Comparison of ENCODE assay signal across 14 cellular contexts in genomic region chr17:61536417-61536955, GRCh38. TPM values are rescaled to one million over a fixed set of nuclear protein-coding genes. Genes with fewer than 3 reads are reported as not detected.
A peak's percentile ranks its signal among the peaks of the same experiment; 100 is the strongest.
DNase-seq lines count a peak whose midpoint lies in the region; ATAC-seq, FAIRE-seq and TF ChIP-seq lines count a peak whose summit lies in the region.
"Had no signal": no experiment of that assay in that cellular context is flagged by ENCODE, and none has a peak within 500 bp of the region (broad histone marks: within the 10 kb centered on the region; RNA-seq: fewer than 3 reads in every experiment).

No MANE protein-coding gene starts in this region.

- no peak for TF ChIP-seq POLR2A in gastrocnemius medialis (IDR thresholded peaks at IDR 0.05)

- no peaks in the 10 kb centered on the region for H3K9me3 ChIP-seq in CD4-positive, alpha-beta memory T cell (ENCODE audit: control insufficient read depth in 1 of 2, low read length in 2 of 2)
- H3K9me3 ChIP-seq in astrocyte (ENCODE audit: insufficient read depth, low read depth, low read length) (no peaks in the 10 kb centered on the region), gastrocnemius medialis (no peaks in the 10 kb centered on the region)

- peaks cover 2 to 14% (median 5%) of the 10 kb centered on the region in 8 donors for H3K9me3 Mint-ChIP-seq in CD4-positive, alpha-beta memory T cell
- H3K9me3 Mint-ChIP-seq in HFFc6 (peaks cover 15% of the 10 kb centered on the region), astrocyte (ENCODE audit: unreplicated experiment) (peaks cover 14% of the 10 kb centered on the region), memory B cell (peaks cover 7% of the 10 kb centered on the region)
- H3K9me3 Mint-ChIP-seq: activated naive CD4-positive, alpha-beta T cell treated with anti-CD3 and anti-CD28 coated beads, Interleukin-2, amount 10 ng/mL, durations not matched to agents 7 days and 5 days had no signal

- ATAC-seq in memory B cell (ENCODE audit: low read depth) (no peak), HG03457 (IDR thresholded peaks at IDR 0.05; ENCODE audit: unreplicated experiment) (no peak), gastrocnemius medialis (no peak)

- TF ChIP-seq CTCF in HFFc6 (IDR thresholded peaks at IDR 0.05) = no peak
- no peak for TF ChIP-seq CTCF in astrocyte (IDR thresholded peaks at IDR 0.05; ENCODE audit: insufficient read depth, low read depth, low read length)
- TF ChIP-seq CTCF in gastrocnemius medialis (IDR thresholded peaks at IDR 0.05 in 4 of 5, conservative IDR thresholded peaks at IDR 0.05 in 1 of 5) = no peak
- no peak for TF ChIP-seq CTCF in GM10266 (IDR thresholded peaks at IDR 0.05; ENCODE audit: control insufficient read depth, insufficient read depth, low read depth, missing control alignments)

- intact Hi-C loops in CD4-positive, alpha-beta memory T cell (cut with micrococcal nuclease) = no loop called here
- intact Hi-C loops in gastrocnemius medialis (cut with DNase I; ENCODE audit: low total_unique reads) = no loop called here

- no peak overlapping the region for H3K27ac ChIP-seq in CD4-positive, alpha-beta memory T cell (ENCODE audit: low read depth, low read length)
- H3K27ac ChIP-seq in astrocyte (ENCODE audit: low read depth, low read length) (no peak overlapping the region), gastrocnemius medialis (no peak overlapping the region)
- H3K27ac ChIP-seq: epithelial cell of prostate, stomach had no signal

- no peak overlapping the region for H3K4me3 ChIP-seq in CD4-positive, alpha-beta memory T cell (ENCODE audit: low read length in 2 of 2)
- H3K4me3 ChIP-seq in astrocyte (ENCODE audit: insufficient read depth, low read depth, low read length) (no peak overlapping the region), gastrocnemius medialis (no peak overlapping the region)
- H3K4me3 ChIP-seq: stomach had no signal

- peaks cover 4% of the 10 kb centered on the region for H3K4me1 ChIP-seq in CD4-positive, alpha-beta memory T cell (ENCODE audit: insufficient read depth, low read length)
- no peaks in the 10 kb centered on the region for H3K4me1 ChIP-seq in astrocyte (ENCODE audit: insufficient read depth, low read length)
- no peaks in the 10 kb centered on the region for H3K4me1 ChIP-seq in gastrocnemius medialis
- H3K4me1 ChIP-seq: stomach had no signal

- H3K27me3 Mint-ChIP-seq in CD4-positive, alpha-beta memory T cell = peaks cover 6 to 10% of the 10 kb centered on the region in 2 donors
- H3K27me3 Mint-ChIP-seq in HFFc6 (ENCODE audit: insufficient read depth) (peaks cover 2% of the 10 kb centered on the region; the same call in 1 of the 2 replicates), astrocyte (ENCODE audit: low read depth, unreplicated experiment) (no peaks in the 10 kb centered on the region), memory B cell (peaks cover 4% of the 10 kb centered on the region)
- H3K27me3 Mint-ChIP-seq: activated naive CD4-positive, alpha-beta T cell treated with anti-CD3 and anti-CD28 coated beads, Interleukin-2, amount 10 ng/mL, durations not matched to agents 7 days and 5 days had no signal

- H3K4me1 Mint-ChIP-seq in CD4-positive, alpha-beta memory T cell = peaks cover 0 to 4% (median 0%) of the 10 kb centered on the region in 4 donors
- peaks cover 5% of the 10 kb centered on the region; the same call in 1 of the 2 replicates for H3K4me1 Mint-ChIP-seq in HFFc6 (ENCODE audit: low read depth)
- H3K4me1 Mint-ChIP-seq in astrocyte (ENCODE audit: low read depth, unreplicated experiment) = no peaks in the 10 kb centered on the region
- peaks cover 8% of the 10 kb centered on the region for H3K4me1 Mint-ChIP-seq in memory B cell

- peak overlapping the region in 1 of 7 donors; percentile 32 for H3K27ac Mint-ChIP-seq in CD4-positive, alpha-beta memory T cell
- H3K27ac Mint-ChIP-seq in HFFc6 (no peak overlapping the region), astrocyte (ENCODE audit: unreplicated experiment) (no peak overlapping the region), memory B cell (no peak overlapping the region)
- H3K27ac Mint-ChIP-seq: activated naive CD4-positive, alpha-beta T cell treated with anti-CD3 and anti-CD28 coated beads, Interleukin-2, amount 10 ng/mL, durations not matched to agents 7 days and 5 days; T-helper 1 cell treated with Interleukin-12 subunit alpha and Interleukin-12 subunit beta and Interleukin-4 antibody, amounts not matched to agents 30 μg/mL and 1 μg/mL, for 36 hours had no signal

- in situ Hi-C loops in gastrocnemius medialis (cut with MboI; ENCODE audit: low sequenced_read_pairs in 4 of 4) = no loop called here

- POLR2A ChIA-PET in CD4-positive, alpha-beta memory T cell (lab: Charles Lee; ENCODE audit: partially characterized antibody) = no interaction called here

- peak overlapping the region in 7 of 8 donors; percentile 4 to 69 (median 53) for H3K4me3 Mint-ChIP-seq in CD4-positive, alpha-beta memory T cell
- H3K4me3 Mint-ChIP-seq in HFFc6 (peak overlapping the region; percentile 81), astrocyte (ENCODE audit: unreplicated experiment) (no peak overlapping the region), memory B cell (peak overlapping the region; percentile 50)
- H3K4me3 Mint-ChIP-seq: activated naive CD4-positive, alpha-beta T cell treated with anti-CD3 and anti-CD28 coated beads, Interleukin-2, amount 10 ng/mL, durations not matched to agents 7 days and 5 days; T-helper 1 cell treated with Interleukin-12 subunit alpha and Interleukin-12 subunit beta and Interleukin-4 antibody, amounts not matched to agents 30 μg/mL and 1 μg/mL, for 36 hours had no signal

- no peaks in the 10 kb centered on the region for H3K36me3 Mint-ChIP-seq in CD4-positive, alpha-beta memory T cell
- peaks cover 6% of the 10 kb centered on the region for H3K36me3 Mint-ChIP-seq in HFFc6 (ENCODE audit: low read depth)
- H3K36me3 Mint-ChIP-seq in astrocyte (ENCODE audit: low read depth, unreplicated experiment) = no peaks in the 10 kb centered on the region
- no peaks in the 10 kb centered on the region for H3K36me3 Mint-ChIP-seq in memory B cell
- H3K36me3 Mint-ChIP-seq: activated naive CD4-positive, alpha-beta T cell treated with anti-CD3 and anti-CD28 coated beads, Interleukin-2, amount 10 ng/mL, durations not matched to agents 7 days and 5 days had no signal

- no peak for FAIRE-seq in astrocyte (lab: Jason Lieb, UNC)

- no peaks in the 10 kb centered on the region for H3K79me2 ChIP-seq in astrocyte (ENCODE audit: insufficient read depth, low read length)

- peak overlapping the region; percentile 48 for H3K4me2 ChIP-seq in astrocyte (ENCODE audit: low read length)

- no peaks in the 10 kb centered on the region for H3K27me3 ChIP-seq in CD4-positive, alpha-beta memory T cell (ENCODE audit: insufficient read depth, low read length)
- H3K27me3 ChIP-seq in astrocyte (ENCODE audit: insufficient read depth, low read length) (no peaks in the 10 kb centered on the region), gastrocnemius medialis (no peaks in the 10 kb centered on the region)
- H3K27me3 ChIP-seq: stomach had no signal

- no peak overlapping the region for H3K9ac ChIP-seq in astrocyte (ENCODE audit: low read length)

- CTCF ChIA-PET in CD4-positive, alpha-beta memory T cell (lab: Charles Lee; ENCODE audit: partially characterized antibody) = no interaction called here

- DNase-seq in CD4-positive, alpha-beta memory T cell = no peak
- DNase-seq in HFFc6 (no peak), astrocyte (ENCODE audit: low read depth) (no peak), memory B cell (ENCODE audit: low spot score in 2 of 2) (no peak), gastrocnemius medialis (no peak), GM10266 (ENCODE audit: extremely low spot score) (no peak), HUDEP-2 (lab: John Stamatoyannopoulos, UW; ENCODE audit: unreplicated experiment in 76 of 76) (no peak)
- DNase-seq: activated naive CD4-positive, alpha-beta T cell treated with anti-CD3 and anti-CD28 coated beads, Interleukin-2, amount 10 ng/mL, durations not matched to agents 7 days and 5 days; NCI-H2171 treated with DMSO at 0.1 percent for 48 hours; stomach had no signal

- no peaks in the 10 kb centered on the region for H4K20me1 ChIP-seq in astrocyte (ENCODE audit: insufficient read depth, low read length)

- H3K36me3 ChIP-seq in CD4-positive, alpha-beta memory T cell (ENCODE audit: insufficient read depth, low read length) = no peaks in the 10 kb centered on the region
- H3K36me3 ChIP-seq in astrocyte (ENCODE audit: insufficient read depth, low read length) = no peaks in the 10 kb centered on the region
- H3K36me3 ChIP-seq in gastrocnemius medialis = no peaks in the 10 kb centered on the region
- H3K36me3 ChIP-seq: stomach had no signal

- no peak overlapping the region for H2AFZ ChIP-seq in astrocyte (ENCODE audit: low read depth, low read length)

RNA-seq across cellular contexts. Expression of gene NACA2, which starts 54.5 kb away (rescaled TPM):
- total RNA-seq in CD4-positive, alpha-beta memory T cell = not detected
- not detected for polyA plus RNA-seq in CD4-positive, alpha-beta memory T cell
- total RNA-seq in HFFc6 (2021; fragmentation: NEBNext Ultra II Directional; extraction: Animal tissue kit (Norgen Biotek cat#: 25700)) = not detected
- not detected in 2 replicates for total RNA-seq in astrocyte
- total RNA-seq in gastrocnemius medialis = not detected
- total RNA-seq: cardiac septum, stomach had no signal
